ENCODE assay signal across 9 cellular contexts in genomic region chr18:55320399-55321255, GRCh38.
DNase-seq lines count a peak whose midpoint lies in the region; ATAC-seq and TF ChIP-seq lines count a peak whose summit lies in the region.
"Had no signal": no experiment of that assay in that cellular context is flagged by ENCODE, and none has a peak within 500 bp of the region (broad histone marks: within the 10 kb centered on the region; RNA-seq: fewer than 3 reads in every experiment).

No MANE protein-coding gene starts in this region.

- DNase-seq in heart left ventricle = no peak
- no peak for DNase-seq in cardiac septum (ENCODE audit: low spot score)
- DNase-seq in activated naive CD8-positive, alpha-beta T cell treated with anti-CD3 and anti-CD28 coated beads for 36 hours = no peak
- DNase-seq in medulla oblongata (ENCODE audit: extremely low spot score) = peak; percentile 68
- no peak for DNase-seq in SKM-1 (lab: John Stamatoyannopoulos, UW; ENCODE audit: unreplicated experiment)
- no peak for DNase-seq in NCI-H2029 (lab: John Stamatoyannopoulos, UW)
- DNase-seq: activated gamma-delta T cell had no signal

- no peaks in the 10 kb centered on the region for H3K9me3 Mint-ChIP-seq in activated naive CD8-positive, alpha-beta T cell treated with anti-CD3 and anti-CD28 coated beads for 36 hours

- no peak overlapping the region for H3K27ac Mint-ChIP-seq in activated naive CD8-positive, alpha-beta T cell treated with anti-CD3 and anti-CD28 coated beads for 36 hours

- no peak for TF ChIP-seq POLR2A in heart left ventricle (IDR thresholded peaks at IDR 0.05)

- no peak for ATAC-seq in heart left ventricle
- ATAC-seq in HG03469 (IDR thresholded peaks at IDR 0.05; ENCODE audit: unreplicated experiment) = no peak

- no peaks in the 10 kb centered on the region for H3K27me3 ChIP-seq in heart left ventricle

- peak overlapping the region; percentile 42 for H3K4me3 Mint-ChIP-seq in activated naive CD8-positive, alpha-beta T cell treated with anti-CD3 and anti-CD28 coated beads for 36 hours

- 29 to 43% (median 36%) methylated on average over 9 of the region's 9 CpGs for whole genome bisulfite sequencing in heart left ventricle, 4 donors
- WGBS in urinary bladder = 25% methylated on average over 9 of the region's 9 CpGs

- H3K4me1 ChIP-seq in heart left ventricle (peaks cover 0 to 48% (median 32%) of the 10 kb centered on the region in 12 donors), urinary bladder (ENCODE audit: insufficient read depth) (no peaks in the 10 kb centered on the region)

- no peaks in the 10 kb centered on the region for H3K9me3 ChIP-seq in heart left ventricle

- H3K27ac ChIP-seq in heart left ventricle = peak overlapping the region; percentile 83 to 99 (median 94)
- H3K27ac ChIP-seq in urinary bladder (ENCODE audit: low read depth) = peak overlapping the region; percentile 70

- no peaks in the 10 kb centered on the region for H3K36me3 ChIP-seq in heart left ventricle
- no peaks in the 10 kb centered on the region for H3K36me3 ChIP-seq in urinary bladder (ENCODE audit: insufficient read depth)

- H3K4me3 ChIP-seq in heart left ventricle (peak overlapping the region; percentile 49 to 79 (median 66)), urinary bladder (ENCODE audit: low read depth, low read length) (peak overlapping the region; percentile 57)

- no peak for TF ChIP-seq CTCF in heart left ventricle (IDR thresholded peaks at IDR 0.05)

- no peaks in the 10 kb centered on the region for H3K36me3 Mint-ChIP-seq in activated naive CD8-positive, alpha-beta T cell treated with anti-CD3 and anti-CD28 coated beads for 36 hours

- peaks cover 9% of the 10 kb centered on the region for H3K4me1 Mint-ChIP-seq in activated naive CD8-positive, alpha-beta T cell treated with anti-CD3 and anti-CD28 coated beads for 36 hours

- intact Hi-C loops in heart left ventricle (cut with DNase I) (loop anchor here in 6 of 10 donors (5.0 to 10.0 kb wide), 9 partner anchors 63 to 1254 kb away; partner anchors contain the start of gene TCF4 (in 2 of the 6)), cardiac septum (cut with DNase I) (loop anchor here (5.0 to 10.0 kb wide), 6 partner anchors 78 to 454 kb away; partner anchors contain the start of gene TCF4)

- peaks cover 61% of the 10 kb centered on the region for H3K27me3 Mint-ChIP-seq in activated naive CD8-positive, alpha-beta T cell treated with anti-CD3 and anti-CD28 coated beads for 36 hours
